ENCODE assay signal across 8 cellular contexts in genomic region chr13:110913911-110914292, GRCh38. TPM values are rescaled to one million over a fixed set of nuclear protein-coding genes. Genes with fewer than 3 reads are reported as not detected.
DNase-seq lines count a peak whose midpoint lies in the region; ATAC-seq and TF ChIP-seq lines count a peak whose summit lies in the region.

No MANE protein-coding gene starts in this region.

- no peaks in the 10 kb centered on the region for H3K9me3 ChIP-seq in iPS-15b (ENCODE audit: control insufficient read depth, insufficient read depth, low read length)

- H3K4me1 Mint-ChIP-seq in HFFc6 (ENCODE audit: low read depth), result peaks cover 70% of the 10 kb centered on the region
- H3K4me1 Mint-ChIP-seq in stimulated activated memory B cell treated with anti-CD40 and anti-IgM and Interleukin-4, amounts not matched to agents 10 μg/mL and 1 μg/mL and 100 μg/mL, for 72 hours, result peaks cover 67% of the 10 kb centered on the region

- H3K27ac Mint-ChIP-seq in HFFc6, result peak overlapping the region; percentile 90
- H3K27ac Mint-ChIP-seq in activated naive CD4-positive, alpha-beta T cell treated with anti-CD3 and anti-CD28 coated beads, Interleukin-2, amount 50 U/mL, for 72 hours, result peak overlapping the region; percentile 94 to 97
- H3K27ac Mint-ChIP-seq in stimulated activated memory B cell treated with anti-CD40 and anti-IgM and Interleukin-4, amounts not matched to agents 10 μg/mL and 1 μg/mL and 100 μg/mL, for 72 hours, result peak overlapping the region; percentile 96

- H3K79me2 ChIP-seq in ACC112 (ENCODE audit: control insufficient read depth, insufficient read depth, low read length, unreplicated experiment), result peaks cover 54% of the 10 kb centered on the region

- H3K27me3 Mint-ChIP-seq in HFFc6 (ENCODE audit: insufficient read depth), result 0 out of 2 replicates have a peak, but pooled peaks cover 4% of the 10 kb centered on the region
- no peaks in the 10 kb centered on the region for H3K27me3 Mint-ChIP-seq in stimulated activated memory B cell treated with anti-CD40 and anti-IgM and Interleukin-4, amounts not matched to agents 10 μg/mL and 1 μg/mL and 100 μg/mL, for 72 hours

- peaks cover 18% of the 10 kb centered on the region for H3K4me1 ChIP-seq in ACC112 (ENCODE audit: control insufficient read depth, insufficient read depth, low read length, unreplicated experiment)
- peaks cover 28% of the 10 kb centered on the region for H3K4me1 ChIP-seq in iPS-15b (ENCODE audit: control insufficient read depth, insufficient read depth, low read length)

- TF ChIP-seq CTCF in HFFc6 (IDR thresholded peaks at IDR 0.05), result no peak

- peak overlapping the region; percentile 97 for H3K4me3 ChIP-seq in ACC112 (ENCODE audit: low read depth, low read length)
- H3K4me3 ChIP-seq in iPS-15b (ENCODE audit: low read depth, low read length), result peak overlapping the region; percentile 92

- peak overlapping the region; percentile 99 for H3K9ac ChIP-seq in iPS-15b (ENCODE audit: low read depth, low read length)

- ATAC-seq in activated naive CD4-positive, alpha-beta T cell treated with anti-CD3 and anti-CD28 coated beads, Interleukin-2, amount 50 U/mL, for 72 hours, result no peak
- ATAC-seq in stimulated activated memory B cell treated with anti-CD40 and anti-IgM and Interleukin-4, amounts not matched to agents 10 μg/mL and 1 μg/mL and 100 μg/mL, for 72 hours, result no peak
- ATAC-seq in GM21737 (IDR thresholded peaks at IDR 0.05; ENCODE audit: unreplicated experiment), result no peak

- peak overlapping the region; percentile 39 for H2AFZ ChIP-seq in ACC112 (ENCODE audit: low read length, unreplicated experiment)

- peak overlapping the region; percentile 88 for H3K27ac ChIP-seq in ACC112 (ENCODE audit: low read depth, low read length)

- no peaks in the 10 kb centered on the region for H3K9me3 Mint-ChIP-seq in HFFc6
- no peaks in the 10 kb centered on the region for H3K9me3 Mint-ChIP-seq in activated naive CD4-positive, alpha-beta T cell treated with anti-CD3 and anti-CD28 coated beads, Interleukin-2, amount 50 U/mL, for 72 hours
- no peaks in the 10 kb centered on the region for H3K9me3 Mint-ChIP-seq in stimulated activated memory B cell treated with anti-CD40 and anti-IgM and Interleukin-4, amounts not matched to agents 10 μg/mL and 1 μg/mL and 100 μg/mL, for 72 hours

- H3K36me3 Mint-ChIP-seq in HFFc6 (ENCODE audit: low read depth), result peaks cover 20% of the 10 kb centered on the region
- peaks cover 20 to 44% of the 10 kb centered on the region in 2 donors for H3K36me3 Mint-ChIP-seq in activated naive CD4-positive, alpha-beta T cell treated with anti-CD3 and anti-CD28 coated beads, Interleukin-2, amount 50 U/mL, for 72 hours
- peaks cover 9% of the 10 kb centered on the region for H3K36me3 Mint-ChIP-seq in stimulated activated memory B cell treated with anti-CD40 and anti-IgM and Interleukin-4, amounts not matched to agents 10 μg/mL and 1 μg/mL and 100 μg/mL, for 72 hours

- H3K36me3 ChIP-seq in ACC112 (ENCODE audit: insufficient read depth, low read length) (no peaks in the 10 kb centered on the region), iPS-15b (ENCODE audit: control insufficient read depth, insufficient read depth, low read length) (no peaks in the 10 kb centered on the region)

- H3K27me3 ChIP-seq in ACC112 (ENCODE audit: insufficient read depth, low read length) (no peaks in the 10 kb centered on the region), iPS-15b (ENCODE audit: control insufficient read depth, insufficient read depth, low read length) (no peaks in the 10 kb centered on the region)

- H3K4me3 Mint-ChIP-seq in HFFc6, result peak overlapping the region; percentile 89
- peak overlapping the region; percentile 90 for H3K4me3 Mint-ChIP-seq in stimulated activated memory B cell treated with anti-CD40 and anti-IgM and Interleukin-4, amounts not matched to agents 10 μg/mL and 1 μg/mL and 100 μg/mL, for 72 hours

- no peak for DNase-seq in HFFc6
- no peak for DNase-seq in activated naive CD4-positive, alpha-beta T cell treated with anti-CD3 and anti-CD28 coated beads, Interleukin-2, amount 50 U/mL, for 72 hours (ENCODE audit: low spot score in 2 of 2)
- no peak for DNase-seq in effector CD4-positive, alpha-beta T cell
- DNase-seq in NCI-H446 treated with DMSO at 0.1 percent for 48 hours (lab: John Stamatoyannopoulos, UW), result no peak

RNA-seq across cellular contexts. Expression of gene ANKRD10, which starts 1.0 kb away (rescaled TPM):
- 10 to 100 TPM; 27.1 to 37.2 (median 33.5) TPM for total RNA-seq in HFFc6 (2021; fragmentation: NEBNext Ultra II Directional; extraction: Animal tissue kit (Norgen Biotek cat#: 25700))
- 100 to 1,000 TPM; 160 to 162 TPM for total RNA-seq in activated naive CD4-positive, alpha-beta T cell treated with anti-CD3 and anti-CD28 coated beads, Interleukin-2, amount 50 U/mL, for 72 hours

Comparison
In these comparisons a context has a peak if more than half of its experiments do, and no peak if none do; other contexts are left out.
1. RNA of gene ANKRD10, which starts 1.0 kb away (total RNA-seq): 160 to 162 TPM in activated naive CD4-positive, alpha-beta T cell treated with anti-CD3 and anti-CD28 coated beads, Interleukin-2, amount 50 U/mL, for 72 hours; 27.1 to 37.2 TPM in HFFc6; every median in the first group is over 4 times any median in the second.
2. Peak in every context shown above with its lines, with median percentiles within 50 percentile points of each other: H3K27ac Mint-ChIP-seq.